In the genomic region with DNA sequence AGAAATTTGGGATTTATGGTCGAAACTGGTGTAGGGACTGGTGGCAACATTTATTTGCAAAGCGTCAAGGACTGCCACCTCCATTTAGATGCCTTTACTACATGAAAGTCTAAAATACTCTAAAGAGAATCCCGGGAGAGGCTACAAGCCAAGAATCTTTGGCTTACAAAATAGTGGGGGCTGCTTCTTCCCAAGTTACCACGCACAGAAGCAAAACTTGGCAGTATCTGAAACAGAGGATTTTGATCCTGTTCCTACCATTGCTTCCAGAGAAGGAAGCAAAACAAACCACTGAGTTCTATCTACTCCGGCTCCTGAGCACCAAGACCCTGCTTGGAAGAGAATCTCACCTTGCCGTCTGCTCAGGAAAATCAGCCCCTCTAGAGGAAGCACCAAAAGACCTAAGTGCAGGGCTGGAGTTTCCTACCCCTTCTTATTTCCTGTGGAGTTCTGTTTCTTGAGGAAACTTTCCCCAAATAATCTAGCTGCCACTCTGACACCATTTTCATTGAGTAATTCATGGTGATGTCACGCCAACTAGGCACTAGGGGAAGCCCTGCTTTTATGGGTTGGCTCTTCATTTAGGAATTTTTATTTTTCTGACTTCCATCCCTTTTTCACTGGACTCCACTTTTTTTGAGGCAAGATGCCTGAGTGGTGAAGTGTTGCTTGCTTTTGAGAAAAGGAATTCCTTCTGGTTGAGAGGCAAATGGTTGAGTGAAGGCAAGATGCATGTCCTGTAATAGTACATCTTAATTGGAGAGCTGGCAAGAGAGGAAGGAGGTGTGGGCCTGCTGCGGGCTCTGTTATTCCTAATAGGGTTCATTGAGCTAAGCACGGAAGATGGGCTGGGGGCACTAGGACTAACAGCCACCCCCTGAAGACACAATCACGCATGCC, we compare ENCODE assay signal across 1 cellular context.
TF ChIP-seq lines count a peak whose summit lies in the region.

No MANE protein-coding gene starts in this region.

TF ChIP-seq in HepG2, 621 proteins besides CTCF, POLR2A, EP300 and RAD21 (continued from another document):
- TF ChIP-seq, protein P1, sequence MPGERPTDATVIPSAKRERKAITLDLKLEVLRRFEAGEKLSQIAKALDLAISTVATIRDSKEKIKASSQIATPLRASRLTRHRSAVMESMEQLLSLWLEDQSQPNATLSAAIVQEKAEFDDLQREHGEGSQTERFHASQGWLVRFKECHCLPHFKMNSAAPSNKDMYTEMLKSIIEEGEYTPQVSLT (CRISPR knock-in tag; IDR thresholded peaks at IDR 0.05; ENCODE audit: borderline replicate concordance, low read depth), result no peak
- TF ChIP-seq NFE2L2 (IDR thresholded peaks at IDR 0.05; ENCODE audit: low read length) (no peak), CHD4 (IDR thresholded peaks at IDR 0.05; ENCODE audit: borderline replicate concordance, low read length) (0 out of 2 replicates have a peak, but pooled peaks have one; percentile 20), ZNF749 (CRISPR knock-in tag; IDR thresholded peaks at IDR 0.05; ENCODE audit: borderline replicate concordance) (no peak), SNRNP70 (IDR thresholded peaks at IDR 0.05; ENCODE audit: low read depth, low read length) (no peak), ETV6 (CRISPR knock-in tag; conservative IDR thresholded peaks at IDR 0.05) (no peak), SMARCE1 (IDR thresholded peaks at IDR 0.05; ENCODE audit: borderline replicate concordance) (no peak), ERF (CRISPR knock-in tag; IDR thresholded peaks at IDR 0.05) (no peak), BRD4 (CRISPR knock-in tag; IDR thresholded peaks at IDR 0.05) (peak; percentile 72; the same call in 1 of the 2 replicates), ARHGAP35 (CRISPR knock-in tag; IDR thresholded peaks at IDR 0.05; ENCODE audit: borderline replicate concordance) (no peak), NR2F2 (IDR thresholded peaks at IDR 0.05; ENCODE audit: borderline replicate concordance, low read depth) (no peak), ZNF737 (CRISPR knock-in tag; IDR thresholded peaks at IDR 0.05; ENCODE audit: borderline replicate concordance) (no peak), ZNF629 (CRISPR knock-in tag; conservative IDR thresholded peaks at IDR 0.05) (no peak), RBM39 (IDR thresholded peaks at IDR 0.05; ENCODE audit: low read depth, low read length, poor library complexity, severe bottlenecking) (no peak), ZNF670 (CRISPR knock-in tag; IDR thresholded peaks at IDR 0.05; ENCODE audit: borderline replicate concordance) (no peak), RFX5 (IDR thresholded peaks at IDR 0.05; ENCODE audit: low read depth, low read length) (no peak), NKX3-1 (CRISPR knock-in tag; IDR thresholded peaks at IDR 0.05) (no peak), ZNF558 (CRISPR knock-in tag; IDR thresholded peaks at IDR 0.05; ENCODE audit: borderline replicate concordance) (no peak), MAFG (CRISPR knock-in tag; IDR thresholded peaks at IDR 0.05) (no peak), ZNF556 (CRISPR knock-in tag; IDR thresholded peaks at IDR 0.05; ENCODE audit: borderline replicate concordance) (no peak), RNF2 (conservative IDR thresholded peaks at IDR 0.05; ENCODE audit: low read depth) (no peak), NBN (conservative IDR thresholded peaks at IDR 0.05) (no peak), ZNF546 (CRISPR knock-in tag; conservative IDR thresholded peaks at IDR 0.05) (0 out of 2 replicates have a peak, but pooled peaks have one; percentile 1)
- TF ChIP-seq, protein P2, sequence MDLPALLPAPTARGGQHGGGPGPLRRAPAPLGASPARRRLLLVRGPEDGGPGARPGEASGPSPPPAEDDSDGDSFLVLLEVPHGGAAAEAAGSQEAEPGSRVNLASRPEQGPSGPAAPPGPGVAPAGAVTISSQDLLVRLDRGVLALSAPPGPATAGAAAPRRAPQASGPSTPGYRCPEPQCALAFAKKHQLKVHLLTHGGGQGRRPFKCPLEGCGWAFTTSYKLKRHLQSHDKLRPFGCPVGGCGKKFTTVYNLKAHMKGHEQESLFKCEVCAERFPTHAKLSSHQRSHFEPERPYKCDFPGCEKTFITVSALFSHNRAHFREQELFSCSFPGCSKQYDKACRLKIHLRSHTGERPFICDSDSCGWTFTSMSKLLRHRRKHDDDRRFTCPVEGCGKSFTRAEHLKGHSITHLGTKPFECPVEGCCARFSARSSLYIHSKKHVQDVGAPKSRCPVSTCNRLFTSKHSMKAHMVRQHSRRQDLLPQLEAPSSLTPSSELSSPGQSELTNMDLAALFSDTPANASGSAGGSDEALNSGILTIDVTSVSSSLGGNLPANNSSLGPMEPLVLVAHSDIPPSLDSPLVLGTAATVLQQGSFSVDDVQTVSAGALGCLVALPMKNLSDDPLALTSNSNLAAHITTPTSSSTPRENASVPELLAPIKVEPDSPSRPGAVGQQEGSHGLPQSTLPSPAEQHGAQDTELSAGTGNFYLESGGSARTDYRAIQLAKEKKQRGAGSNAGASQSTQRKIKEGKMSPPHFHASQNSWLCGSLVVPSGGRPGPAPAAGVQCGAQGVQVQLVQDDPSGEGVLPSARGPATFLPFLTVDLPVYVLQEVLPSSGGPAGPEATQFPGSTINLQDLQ (CRISPR knock-in tag; IDR thresholded peaks at IDR 0.05), result no peak
- TF ChIP-seq, protein P3, sequence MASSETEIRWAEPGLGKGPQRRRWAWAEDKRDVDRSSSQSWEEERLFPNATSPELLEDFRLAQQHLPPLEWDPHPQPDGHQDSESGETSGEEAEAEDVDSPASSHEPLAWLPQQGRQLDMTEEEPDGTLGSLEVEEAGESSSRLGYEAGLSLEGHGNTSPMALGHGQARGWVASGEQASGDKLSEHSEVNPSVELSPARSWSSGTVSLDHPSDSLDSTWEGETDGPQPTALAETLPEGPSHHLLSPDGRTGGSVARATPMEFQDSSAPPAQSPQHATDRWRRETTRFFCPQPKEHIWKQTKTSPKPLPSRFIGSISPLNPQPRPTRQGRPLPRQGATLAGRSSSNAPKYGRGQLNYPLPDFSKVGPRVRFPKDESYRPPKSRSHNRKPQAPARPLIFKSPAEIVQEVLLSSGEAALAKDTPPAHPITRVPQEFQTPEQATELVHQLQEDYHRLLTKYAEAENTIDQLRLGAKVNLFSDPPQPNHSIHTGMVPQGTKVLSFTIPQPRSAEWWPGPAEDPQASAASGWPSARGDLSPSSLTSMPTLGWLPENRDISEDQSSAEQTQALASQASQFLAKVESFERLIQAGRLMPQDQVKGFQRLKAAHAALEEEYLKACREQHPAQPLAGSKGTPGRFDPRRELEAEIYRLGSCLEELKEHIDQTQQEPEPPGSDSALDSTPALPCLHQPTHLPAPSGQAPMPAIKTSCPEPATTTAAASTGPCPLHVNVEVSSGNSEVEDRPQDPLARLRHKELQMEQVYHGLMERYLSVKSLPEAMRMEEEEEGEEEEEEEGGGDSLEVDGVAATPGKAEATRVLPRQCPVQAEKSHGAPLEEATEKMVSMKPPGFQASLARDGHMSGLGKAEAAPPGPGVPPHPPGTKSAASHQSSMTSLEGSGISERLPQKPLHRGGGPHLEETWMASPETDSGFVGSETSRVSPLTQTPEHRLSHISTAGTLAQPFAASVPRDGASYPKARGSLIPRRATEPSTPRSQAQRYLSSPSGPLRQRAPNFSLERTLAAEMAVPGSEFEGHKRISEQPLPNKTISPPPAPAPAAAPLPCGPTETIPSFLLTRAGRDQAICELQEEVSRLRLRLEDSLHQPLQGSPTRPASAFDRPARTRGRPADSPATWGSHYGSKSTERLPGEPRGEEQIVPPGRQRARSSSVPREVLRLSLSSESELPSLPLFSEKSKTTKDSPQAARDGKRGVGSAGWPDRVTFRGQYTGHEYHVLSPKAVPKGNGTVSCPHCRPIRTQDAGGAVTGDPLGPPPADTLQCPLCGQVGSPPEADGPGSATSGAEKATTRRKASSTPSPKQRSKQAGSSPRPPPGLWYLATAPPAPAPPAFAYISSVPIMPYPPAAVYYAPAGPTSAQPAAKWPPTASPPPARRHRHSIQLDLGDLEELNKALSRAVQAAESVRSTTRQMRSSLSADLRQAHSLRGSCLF (CRISPR knock-in tag; IDR thresholded peaks at IDR 0.05; ENCODE audit: borderline replicate concordance), result peak; percentile 45; the same call in 1 of the 2 replicates
- TF ChIP-seq, protein P4, sequence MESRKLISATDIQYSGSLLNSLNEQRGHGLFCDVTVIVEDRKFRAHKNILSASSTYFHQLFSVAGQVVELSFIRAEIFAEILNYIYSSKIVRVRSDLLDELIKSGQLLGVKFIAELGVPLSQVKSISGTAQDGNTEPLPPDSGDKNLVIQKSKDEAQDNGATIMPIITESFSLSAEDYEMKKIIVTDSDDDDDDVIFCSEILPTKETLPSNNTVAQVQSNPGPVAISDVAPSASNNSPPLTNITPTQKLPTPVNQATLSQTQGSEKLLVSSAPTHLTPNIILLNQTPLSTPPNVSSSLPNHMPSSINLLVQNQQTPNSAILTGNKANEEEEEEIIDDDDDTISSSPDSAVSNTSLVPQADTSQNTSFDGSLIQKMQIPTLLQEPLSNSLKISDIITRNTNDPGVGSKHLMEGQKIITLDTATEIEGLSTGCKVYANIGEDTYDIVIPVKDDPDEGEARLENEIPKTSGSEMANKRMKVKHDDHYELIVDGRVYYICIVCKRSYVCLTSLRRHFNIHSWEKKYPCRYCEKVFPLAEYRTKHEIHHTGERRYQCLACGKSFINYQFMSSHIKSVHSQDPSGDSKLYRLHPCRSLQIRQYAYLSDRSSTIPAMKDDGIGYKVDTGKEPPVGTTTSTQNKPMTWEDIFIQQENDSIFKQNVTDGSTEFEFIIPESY (CRISPR knock-in tag; IDR thresholded peaks at IDR 0.05), result no peak
- TF ChIP-seq, protein P5, sequence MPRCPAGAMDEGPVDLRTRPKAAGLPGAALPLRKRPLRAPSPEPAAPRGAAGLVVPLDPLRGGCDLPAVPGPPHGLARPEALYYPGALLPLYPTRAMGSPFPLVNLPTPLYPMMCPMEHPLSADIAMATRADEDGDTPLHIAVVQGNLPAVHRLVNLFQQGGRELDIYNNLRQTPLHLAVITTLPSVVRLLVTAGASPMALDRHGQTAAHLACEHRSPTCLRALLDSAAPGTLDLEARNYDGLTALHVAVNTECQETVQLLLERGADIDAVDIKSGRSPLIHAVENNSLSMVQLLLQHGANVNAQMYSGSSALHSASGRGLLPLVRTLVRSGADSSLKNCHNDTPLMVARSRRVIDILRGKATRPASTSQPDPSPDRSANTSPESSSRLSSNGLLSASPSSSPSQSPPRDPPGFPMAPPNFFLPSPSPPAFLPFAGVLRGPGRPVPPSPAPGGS (CRISPR knock-in tag; IDR thresholded peaks at IDR 0.05), result no peak
